ENCODE assay signal across 8 cellular contexts in the genomic region with DNA sequence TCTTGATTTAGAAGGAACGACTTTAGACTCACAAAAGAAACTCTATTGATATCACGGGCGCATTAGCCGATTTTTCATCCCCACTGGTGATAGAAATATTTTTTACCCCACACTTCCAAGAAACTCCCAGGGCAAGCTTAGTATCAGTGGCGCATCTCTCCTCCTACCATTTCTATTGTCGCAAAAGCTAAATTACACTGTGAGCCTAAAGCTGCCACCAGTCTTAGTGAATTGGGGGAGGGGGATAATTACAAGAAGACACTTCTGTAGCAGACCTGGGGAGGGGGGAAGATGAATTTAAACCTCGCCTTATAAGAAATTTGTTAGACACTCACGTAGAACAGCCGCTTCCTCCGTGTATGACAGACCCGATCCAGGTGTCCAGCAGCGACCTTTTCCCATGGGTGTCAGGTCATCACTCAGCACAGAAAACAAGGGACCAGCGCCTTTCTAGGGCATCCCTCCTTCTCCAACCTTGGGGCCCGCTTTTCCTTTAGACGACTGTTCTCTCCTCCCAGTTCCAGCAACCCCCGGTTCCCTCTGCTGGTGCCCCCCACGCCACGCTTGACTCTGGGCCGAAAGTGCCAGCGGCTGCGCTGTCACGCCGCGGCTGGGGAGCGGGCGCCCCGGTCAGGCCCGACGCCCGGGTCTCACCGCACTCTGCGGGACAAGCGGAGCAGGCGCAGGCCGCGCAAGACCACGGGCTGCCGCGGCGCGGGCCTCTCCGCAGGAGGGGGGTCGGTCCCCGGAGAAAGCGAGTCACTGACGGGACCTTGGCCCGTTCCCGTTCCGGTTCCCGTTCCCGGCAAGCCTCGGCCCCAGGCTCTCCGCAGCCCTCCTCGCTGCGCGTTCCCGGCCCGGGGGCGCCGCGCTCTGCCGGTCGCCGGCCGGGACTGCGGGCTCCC. TPM values are rescaled to one million over a fixed set of nuclear protein-coding genes. Genes with fewer than 3 reads are reported as not detected.
DNase-seq lines count a peak whose midpoint lies in the region; ATAC-seq and TF ChIP-seq lines count a peak whose summit lies in the region.

No MANE protein-coding gene starts in this region.

- peaks cover 34% of the 10 kb centered on the region for H3K79me2 ChIP-seq in PC-9 (ENCODE audit: low read depth)

- no peaks in the 10 kb centered on the region for H3K9me3 ChIP-seq in PC-9 (ENCODE audit: insufficient read depth, low read depth)

- intact Hi-C loops in PC-9 (cut with micrococcal nuclease; ENCODE audit: unreplicated experiment), result loop anchor here (5.0 kb wide), 1 partner anchor 53 kb away; no protein-coding TSS in a partner anchor

- H3K4me3 ChIP-seq in PC-9, result peak overlapping the region; percentile 86

- H3K4me2 ChIP-seq in PC-9, result peak overlapping the region; percentile 92

- no peak overlapping the region for H3K4me3 Mint-ChIP-seq in type B pancreatic cell

- peak; percentile 1 for ATAC-seq in GM18867 (IDR thresholded peaks at IDR 0.05; ENCODE audit: unreplicated experiment)
- no peak for ATAC-seq in HG03432 (IDR thresholded peaks at IDR 0.05; ENCODE audit: unreplicated experiment)

- TF ChIP-seq CTCF in PC-9 (conservative IDR thresholded peaks at IDR 0.05) (no peak; the same call in 1 of the 2 replicates), type B pancreatic cell (conservative IDR thresholded peaks at IDR 0.05) (no peak)

- H3K36me3 ChIP-seq in PC-9 (ENCODE audit: low read depth), result no peaks in the 10 kb centered on the region

- POLR2A ChIA-PET in PC-9 (lab: Charles Lee; ENCODE audit: unreplicated experiment), result no interaction called here

- peak overlapping the region; percentile 89 for H2AFZ ChIP-seq in PC-9

- peaks cover 6% of the 10 kb centered on the region for H3K36me3 Mint-ChIP-seq in type B pancreatic cell

- H3K9me2 ChIP-seq in PC-9 (ENCODE audit: insufficient read depth), result no peaks in the 10 kb centered on the region

- no TSS peak for BruUV-seq in PC-9 (replicated peaks; lab: Mats Ljungman, UMichigan)

- peaks cover 2% of the 10 kb centered on the region for H3K27me3 Mint-ChIP-seq in type B pancreatic cell

- no peak overlapping the region for H3K27ac Mint-ChIP-seq in type B pancreatic cell

- peaks cover 23% of the 10 kb centered on the region for H3K4me1 Mint-ChIP-seq in type B pancreatic cell (ENCODE audit: unreplicated experiment)

- peaks cover 34% of the 10 kb centered on the region for H3F3A ChIP-seq in PC-9 (ENCODE audit: insufficient read depth, low read depth)

- H3K27me3 ChIP-seq in PC-9 (ENCODE audit: insufficient read depth, low read depth), result no peaks in the 10 kb centered on the region

- CTCF ChIA-PET in PC-9 (lab: Charles Lee), result interaction anchor here (0.6 kb wide), 1 partner anchor 63 kb away, joined by 4 read pairs; no protein-coding TSS in a partner anchor

- no peaks in the 10 kb centered on the region for H3K9me3 Mint-ChIP-seq in type B pancreatic cell

- H4K20me1 ChIP-seq in PC-9 (ENCODE audit: insufficient read depth), result no peaks in the 10 kb centered on the region; the same call in 1 of the 2 replicates

- no peak overlapping the region for H3K27ac ChIP-seq in PC-9

- peaks cover 61% of the 10 kb centered on the region for H3K4me1 ChIP-seq in PC-9 (replicated peaks; ENCODE audit: insufficient read depth)

- DNase-seq in AG08395 (ENCODE audit: low spot score) (peak; percentile 49), PC-9 (no peak), ecto neural progenitor cell (ENCODE audit: low spot score) (peak; percentile 63), midbrain (lab: John Stamatoyannopoulos, UW) (peak; percentile 42), type B pancreatic cell (ENCODE audit: extremely low spot score, unreplicated experiment) (peak; percentile 74), GM03348 (ENCODE audit: low spot score) (no peak)

RNA-seq across cellular contexts. Expression of a gene that starts 0.8 kb away (rescaled TPM):
- total RNA-seq in PC-9 (2021), result 45.4 and 48.1 TPM in 2 replicates
- total RNA-seq in type B pancreatic cell (ENCODE audit: low replicate concordance), result 80.5 and 106 TPM in 2 replicates

RNA-seq across cellular contexts. Expression of a gene that starts 42.3 kb away (rescaled TPM):
- total RNA-seq in PC-9 (2021) (6.0 and 6.4 TPM in 2 replicates), type B pancreatic cell (ENCODE audit: low replicate concordance) (6.6 and 8.6 TPM in 2 replicates)

Comparison
In these comparisons a context has a peak if more than half of its experiments do, and no peak if none do; other contexts are left out.
1. DNase-seq: peak in AG08395 (single experiment), ecto neural progenitor cell (single experiment), midbrain (single experiment) and type B pancreatic cell (single experiment); none in PC-9 (0 of 2) and GM03348 (single experiment).